ENCODE assay signal across 29 cellular contexts in the genomic region with DNA sequence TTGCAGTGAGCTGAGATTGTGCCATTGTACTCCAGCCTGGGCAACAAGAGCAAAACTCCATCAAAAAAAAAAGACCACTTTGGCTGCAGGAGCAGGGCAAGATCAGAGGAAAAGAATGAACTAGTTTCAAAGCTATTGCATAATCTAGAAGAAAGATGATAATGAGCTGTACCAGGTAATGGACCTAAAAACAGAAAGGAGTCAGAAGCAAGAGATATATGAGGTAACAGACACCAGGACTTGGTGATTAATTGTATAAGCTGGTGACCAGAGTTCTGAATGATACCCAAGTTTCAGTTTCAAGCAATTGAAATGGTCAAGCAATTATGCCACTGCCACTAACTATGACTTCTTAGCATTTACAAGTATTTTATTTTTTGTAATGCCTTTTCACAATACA. TPM values are rescaled to one million over a fixed set of nuclear protein-coding genes. Genes with fewer than 3 reads are reported as not detected.
DNase-seq lines count a peak whose midpoint lies in the region; ATAC-seq and TF ChIP-seq lines count a peak whose summit lies in the region.
"Had no signal": no experiment of that assay in that cellular context is flagged by ENCODE, and none has a peak within 500 bp of the region (broad histone marks: within the 10 kb centered on the region; RNA-seq: fewer than 3 reads in every experiment).

No MANE protein-coding gene starts in this region.

- H3K9me3 ChIP-seq in mammary epithelial cell (replicated peaks; ENCODE audit: insufficient read depth, low read length), result no peaks in the 10 kb centered on the region
- no peaks in the 10 kb centered on the region for H3K9me3 ChIP-seq in breast epithelium
- no peaks in the 10 kb centered on the region for H3K9me3 ChIP-seq in T-helper 17 cell (ENCODE audit: control insufficient read depth, low read length, poor library complexity, severe bottlenecking)
- H3K9me3 ChIP-seq: A549; BLaER1 treated with 17β-estradiol and CSF1 and Interleukin-3, amounts not matched to agents 10 nM and 100 nM had no signal

- no peaks in the 10 kb centered on the region for H4K20me1 ChIP-seq in mammary epithelial cell (ENCODE audit: insufficient read depth, low read length)
- H4K20me1 ChIP-seq: BLaER1 treated with 17β-estradiol and CSF1 and Interleukin-3, amounts not matched to agents 10 nM and 100 nM had no signal

- no peak overlapping the region for H3K4me3 ChIP-seq in mammary epithelial cell (replicated peaks in 1 of 3; ENCODE audit: insufficient read depth in 1 of 3, low read depth in 2 of 3, low read length in 3 of 3)
- no peak overlapping the region for H3K4me3 ChIP-seq in breast epithelium
- no peak overlapping the region for H3K4me3 ChIP-seq in epithelial cell of esophagus (ENCODE audit: low read length)
- H3K4me3 ChIP-seq: A549; BLaER1 treated with 17β-estradiol and CSF1 and Interleukin-3, amounts not matched to agents 10 nM and 100 nM had no signal

- TF ChIP-seq POLR2A in breast epithelium (IDR thresholded peaks at IDR 0.05), result no peak

- no peak for TF ChIP-seq CTCF in mammary epithelial cell (conservative IDR thresholded peaks at IDR 0.05 in 1 of 2, IDR thresholded peaks at IDR 0.05 in 1 of 2; ENCODE audit: extremely low read depth in 1 of 2, insufficient read depth in 1 of 2, low read depth in 1 of 2, low read length in 2 of 2)
- TF ChIP-seq CTCF in breast epithelium (IDR thresholded peaks at IDR 0.05), result no peak
- TF ChIP-seq CTCF in epithelial cell of esophagus (IDR thresholded peaks at IDR 0.05; ENCODE audit: insufficient read depth, low read depth, low read length, missing control alignments), result no peak

- peaks cover 2% of the 10 kb centered on the region for H3K36me3 Mint-ChIP-seq in T-helper 17 cell (ENCODE audit: low read depth)

- no TSS peak for BruUV-seq in mammary epithelial cell (replicated peaks; lab: Mats Ljungman, UMichigan)

- H3K27me3 ChIP-seq in mammary epithelial cell (ENCODE audit: insufficient read depth, low read length) (no peaks in the 10 kb centered on the region), breast epithelium (no peaks in the 10 kb centered on the region)
- H3K27me3 ChIP-seq: BLaER1 treated with 17β-estradiol and CSF1 and Interleukin-3, amounts not matched to agents 10 nM and 100 nM had no signal

- CTCF ChIA-PET in mammary epithelial cell (lab: Charles Lee; ENCODE audit: low non-redundant PET), result interaction anchor here (0.6 kb wide), 1 partner anchor 106 kb away, joined by 3 read pairs; no protein-coding TSS in a partner anchor

- no peak overlapping the region for H3K27ac ChIP-seq in mammary epithelial cell (ENCODE audit: insufficient read depth, low read depth, low read length)
- no peak overlapping the region for H3K27ac ChIP-seq in breast epithelium
- H3K27ac ChIP-seq: A549; BLaER1 treated with 17β-estradiol and CSF1 and Interleukin-3, amounts not matched to agents 10 nM and 100 nM had no signal

- no peak overlapping the region for H3K4me3 Mint-ChIP-seq in T-helper 17 cell
- H3K4me3 Mint-ChIP-seq: CD4-positive, alpha-beta T cell had no signal

- H3K36me3 ChIP-seq in mammary epithelial cell (ENCODE audit: insufficient read depth, low read length), result peaks cover 5% of the 10 kb centered on the region
- no peaks in the 10 kb centered on the region for H3K36me3 ChIP-seq in breast epithelium

- no peak overlapping the region for H2AFZ ChIP-seq in mammary epithelial cell (ENCODE audit: low read depth, low read length)

- DNase-seq in mammary epithelial cell, result peak; percentile 3
- no peak for DNase-seq in breast epithelium (ENCODE audit: low spot score in 2 of 2)
- peak; percentile 30 for DNase-seq in RKO (ENCODE audit: low spot score)
- peak; percentile 20 for DNase-seq in epithelial cell of esophagus (ENCODE audit: low read depth)
- peak; percentile 21 for DNase-seq in renal cortical epithelial cell (ENCODE audit: low read depth)
- no peak for DNase-seq in iPS-NIHi7 (ENCODE audit: extremely low spot score)
- no peak for DNase-seq in T-helper 17 cell
- DNase-seq: AML-193; CD4-positive, alpha-beta T cell; DMS53; HCEC 1CT; Kasumi-1; NCI-H1048; NCI-H1417; NCI-H1694; NCI-H2029 treated with DMSO at 0.1 percent for 48 hours; NCI-H446 treated with DMSO at 0.1 percent for 48 hours; NCI-H526; SHP77 treated with DMSO at 0.1 percent for 48 hours had no signal

- dilution Hi-C loops in mammary epithelial cell (cut with HindIII; ENCODE audit: low sequenced_read_pairs), result no loop called here

- intact Hi-C loops in mammary epithelial cell (cut with micrococcal nuclease) (no loop called here), breast epithelium (cut with DNase I; ENCODE audit: low total_unique reads) (no loop called here)

- H3K4me2 ChIP-seq in mammary epithelial cell (ENCODE audit: insufficient read depth, low read depth, low read length), result no peak overlapping the region
- H3K4me2 ChIP-seq: A549 had no signal

- no peaks in the 10 kb centered on the region for H3K27me3 Mint-ChIP-seq in T-helper 17 cell
- H3K27me3 Mint-ChIP-seq: CD4-positive, alpha-beta T cell had no signal

- H3K4me1 Mint-ChIP-seq in T-helper 17 cell, result peaks cover 11% of the 10 kb centered on the region

- H3K9ac ChIP-seq in mammary epithelial cell (ENCODE audit: insufficient read depth, low read length), result no peak overlapping the region

- no peak overlapping the region for H3K27ac Mint-ChIP-seq in T-helper 17 cell
- H3K27ac Mint-ChIP-seq: CD4-positive, alpha-beta T cell had no signal

- ATAC-seq in T-helper 17 cell (no peak), GM19328 (IDR thresholded peaks at IDR 0.05; ENCODE audit: unreplicated experiment) (no peak)
- ATAC-seq: A549, Panc1 had no signal

- H3K4me1 ChIP-seq in mammary epithelial cell (ENCODE audit: insufficient read depth, low read length) (peaks cover 11% of the 10 kb centered on the region), breast epithelium (no peaks in the 10 kb centered on the region)

- in situ Hi-C loops in mammary epithelial cell (cut with MboI; ENCODE audit: low sequenced_read_pairs in 2 of 2), result no loop called here

- peaks cover 56% of the 10 kb centered on the region for H3K79me2 ChIP-seq in mammary epithelial cell (ENCODE audit: insufficient read depth, low read length)

RNA-seq across cellular contexts. Expression of gene POLQ, which starts 2.9 kb away (rescaled TPM):
- total RNA-seq in mammary epithelial cell, result 1 to 10 TPM; 1.0 to 8.4 TPM
- 3.6 TPM for polyA plus RNA-seq in mammary epithelial cell
- polyA minus RNA-seq in mammary epithelial cell, result 22.2 TPM
- total RNA-seq in breast epithelium, result under 1 TPM; under 0.01 to 0.64 (median 0.29) TPM
- total RNA-seq in renal cortical epithelial cell, result 0.45 and 3.8 TPM in 2 replicates
- total RNA-seq in T-helper 17 cell, result under 1 TPM; 0.15 to 0.23 TPM

RNA-seq across cellular contexts. Expression of gene ARGFX, which starts 24.8 kb away (rescaled TPM):
- total RNA-seq in mammary epithelial cell (not detected), breast epithelium (not detected), renal cortical epithelial cell (not detected in 2 replicates), T-helper 17 cell (not detected)
- polyA plus RNA-seq in mammary epithelial cell, result not detected
- polyA minus RNA-seq in mammary epithelial cell, result not detected
- total RNA-seq: CD4-positive, alpha-beta T cell; Daoy; G401; H1; HT-29; MCF 10A; OCI-LY7 had no signal
- polyA plus RNA-seq: A549, H1 had no signal

RNA-seq across cellular contexts. Expression of gene FBXO40, which starts 50.3 kb away (rescaled TPM):
- total RNA-seq in mammary epithelial cell (not detected), breast epithelium (not detected), renal cortical epithelial cell (not detected in 2 replicates), T-helper 17 cell (under 1 TPM in 1 of 2 donors, not detected in 1; 0.39 TPM)
- polyA plus RNA-seq in mammary epithelial cell, result not detected
- polyA minus RNA-seq in mammary epithelial cell, result not detected
- total RNA-seq: CD4-positive, alpha-beta T cell; Daoy; G401; H1; HT-29; MCF 10A; OCI-LY7 had no signal
- polyA plus RNA-seq: A549 had no signal

Comparison
In these comparisons a context has a peak if more than half of its experiments do, and no peak if none do; other contexts are left out.
1. DNase-seq: peak in mammary epithelial cell (single experiment), RKO (single experiment), epithelial cell of esophagus (single experiment) and renal cortical epithelial cell (single experiment); none in breast epithelium (0 of 2), iPS-NIHi7 (single experiment) and T-helper 17 cell (0 of 3).